ENCODE assay signal across 1 cellular context in genomic region chr3:52154135-52155094, GRCh38.
TF ChIP-seq lines count a peak whose summit lies in the region.

TSS of gene POC1A (minus strand) at chr3:52154423. CDS start at chr3:52154372, 51 bp downstream.

TF ChIP-seq in HCT116, 20 proteins besides CTCF, POLR2A, EP300 and RAD21 (continued from another document):
- TF ChIP-seq CEBPB (IDR thresholded peaks at IDR 0.05; ENCODE audit: low read depth) (peak; percentile 99), YY1 (IDR thresholded peaks at IDR 0.05; ENCODE audit: extremely low read depth, insufficient replicate concordance, low read depth, low read length) (peak; percentile 75), ZNF274 (IDR thresholded peaks at IDR 0.05; ENCODE audit: low read depth, low read length) (no peak), EZH2 (IDR thresholded peaks at IDR 0.05) (no peak), MAX (IDR thresholded peaks at IDR 0.05) (peak; percentile 99), REST (IDR thresholded peaks at IDR 0.05; ENCODE audit: low read depth) (no peak), EGR1 (IDR thresholded peaks at IDR 0.05; ENCODE audit: low read depth) (peak; percentile 100), SIN3A (IDR thresholded peaks at IDR 0.05; ENCODE audit: low read depth) (peak; percentile 89; the same call in 1 of the 2 replicates), SRF (IDR thresholded peaks at IDR 0.05; ENCODE audit: low read depth) (no peak), SP1 (IDR thresholded peaks at IDR 0.05; ENCODE audit: low read depth) (peak; percentile 96), EZH2phosphoT487 (IDR thresholded peaks at IDR 0.05; ENCODE audit: borderline replicate concordance) (no peak), CBX3 (IDR thresholded peaks at IDR 0.05; ENCODE audit: low read depth) (peak; percentile 83; the same call in 1 of the 2 replicates), POLR2AphosphoS5 (IDR thresholded peaks at IDR 0.05; ENCODE audit: low read depth, low read length) (peak; percentile 85), ZFX (IDR thresholded peaks at IDR 0.05) (peak; percentile 80; the same call in 1 of the 2 replicates), FOSL1 (IDR thresholded peaks at IDR 0.05; ENCODE audit: low read depth) (no peak), JUND (IDR thresholded peaks at IDR 0.05) (no peak), ELF1 (IDR thresholded peaks at IDR 0.05; ENCODE audit: borderline replicate concordance, low read depth) (peak; percentile 87; the same call in 1 of the 2 replicates)
